8 cellular contexts compared by ENCODE assay signal in genomic region chr9:100428871-100429654, GRCh38. TPM values are rescaled to one million over a fixed set of nuclear protein-coding genes. Genes with fewer than 3 reads are reported as not detected.
DNase-seq lines count a peak whose midpoint lies in the region; ATAC-seq lines count a peak whose summit lies in the region.

No MANE protein-coding gene starts in this region.

- no peak overlapping the region for H3K4me3 Mint-ChIP-seq in dendritic cell treated with granulocyte-macrophage colony-stimulating factor and Interleukin-4, amounts not matched to agents 40 ng/mL and 50 ng/mL, for 4 days
- H3K4me3 Mint-ChIP-seq in activated CD4-positive, alpha-beta T cell treated with anti-CD3 and anti-CD28 coated beads, Interleukin-2, amount 10 ng/mL, durations not matched to agents 24 days and 14 days: no peak overlapping the region

- peaks cover 5% of the 10 kb centered on the region for H3K27me3 Mint-ChIP-seq in dendritic cell treated with granulocyte-macrophage colony-stimulating factor and Interleukin-4, amounts not matched to agents 40 ng/mL and 50 ng/mL, for 4 days
- H3K27me3 Mint-ChIP-seq in activated CD4-positive, alpha-beta T cell treated with anti-CD3 and anti-CD28 coated beads, Interleukin-2, amount 10 ng/mL, durations not matched to agents 24 days and 14 days: peaks cover 8% of the 10 kb centered on the region

- intact Hi-C loops in dendritic cell treated with granulocyte-macrophage colony-stimulating factor and Interleukin-4, amounts not matched to agents 40 ng/mL and 50 ng/mL, for 4 days (cut with micrococcal nuclease): loop anchor here (5.0 kb wide), 1 partner anchor 77 kb away; the partner anchor contains the start of gene TEX10
- intact Hi-C loops in activated CD4-positive, alpha-beta T cell treated with anti-CD3 and anti-CD28 coated beads, Interleukin-2, amount 10 ng/mL, durations not matched to agents 24 days and 14 days (cut with micrococcal nuclease): no loop called here
- intact Hi-C loops in left colon (cut with DNase I, micrococcal nuclease): no loop called here

- no peaks in the 10 kb centered on the region for H3K9me3 Mint-ChIP-seq in dendritic cell treated with granulocyte-macrophage colony-stimulating factor and Interleukin-4, amounts not matched to agents 40 ng/mL and 50 ng/mL, for 4 days
- H3K9me3 Mint-ChIP-seq in activated CD4-positive, alpha-beta T cell treated with anti-CD3 and anti-CD28 coated beads, Interleukin-2, amount 10 ng/mL, durations not matched to agents 24 days and 14 days: no peaks in the 10 kb centered on the region

- ATAC-seq in HG03354 (IDR thresholded peaks at IDR 0.05; ENCODE audit: poor library complexity, severe bottlenecking, unreplicated experiment) (no peak), left colon (no peak)

- peaks cover 41% of the 10 kb centered on the region for H3K4me1 Mint-ChIP-seq in dendritic cell treated with granulocyte-macrophage colony-stimulating factor and Interleukin-4, amounts not matched to agents 40 ng/mL and 50 ng/mL, for 4 days (ENCODE audit: low read depth)
- H3K4me1 Mint-ChIP-seq in activated CD4-positive, alpha-beta T cell treated with anti-CD3 and anti-CD28 coated beads, Interleukin-2, amount 10 ng/mL, durations not matched to agents 24 days and 14 days: peaks cover 36% of the 10 kb centered on the region

- H3K36me3 Mint-ChIP-seq in dendritic cell treated with granulocyte-macrophage colony-stimulating factor and Interleukin-4, amounts not matched to agents 40 ng/mL and 50 ng/mL, for 4 days (ENCODE audit: low read depth): no peaks in the 10 kb centered on the region
- peaks cover 2% of the 10 kb centered on the region for H3K36me3 Mint-ChIP-seq in activated CD4-positive, alpha-beta T cell treated with anti-CD3 and anti-CD28 coated beads, Interleukin-2, amount 10 ng/mL, durations not matched to agents 24 days and 14 days (ENCODE audit: low read depth)

- peak overlapping the region; percentile 52 for H3K27ac Mint-ChIP-seq in dendritic cell treated with granulocyte-macrophage colony-stimulating factor and Interleukin-4, amounts not matched to agents 40 ng/mL and 50 ng/mL, for 4 days
- H3K27ac Mint-ChIP-seq in activated CD4-positive, alpha-beta T cell treated with anti-CD3 and anti-CD28 coated beads, Interleukin-2, amount 10 ng/mL, durations not matched to agents 24 days and 14 days: no peak overlapping the region

- DNase-seq in AG08396 (ENCODE audit: low spot score) (peak; percentile 90), M059J (ENCODE audit: low read depth) (peak; percentile 99), middle frontal gyrus (ENCODE audit: extremely low spot score, low spot score) (peak; percentile 62), NCI-H146 treated with DMSO at 0.1 percent for 48 hours (lab: John Stamatoyannopoulos, UW; ENCODE audit: unreplicated experiment) (no peak), left colon (no peak)
- DNase-seq in activated CD4-positive, alpha-beta T cell treated with anti-CD3 and anti-CD28 coated beads, Interleukin-2, amount 10 ng/mL, durations not matched to agents 24 days and 14 days: no peak

RNA-seq across cellular contexts. Expression of gene MSANTD3, which starts 2.1 kb away (rescaled TPM):
- 83.8 and 114 TPM in 2 replicates for total RNA-seq in M059J (2014; rRNA removed; shearing (Covaris generic))
- 10.0 and 13.9 TPM in 2 replicates for total RNA-seq in activated CD4-positive, alpha-beta T cell treated with anti-CD3 and anti-CD28 coated beads, Interleukin-2, amount 10 ng/mL, durations not matched to agents 24 days and 14 days
- 1 to 10 TPM; 9.2 to 9.8 TPM for total RNA-seq in left colon

RNA-seq across cellular contexts. Expression of gene TMEFF1, which starts 43.9 kb away (rescaled TPM):
- total RNA-seq in M059J (2014; rRNA removed; shearing (Covaris generic)): 0.05 and 4.0 TPM in 2 replicates
- 0.16 TPM in 1 of 2 replicates, not detected in the other for total RNA-seq in activated CD4-positive, alpha-beta T cell treated with anti-CD3 and anti-CD28 coated beads, Interleukin-2, amount 10 ng/mL, durations not matched to agents 24 days and 14 days
- total RNA-seq in left colon: under 1 TPM in 1 of 2 donors, not detected in 1; 0.50 TPM

Comparison
In these comparisons a context has a peak if more than half of its experiments do, and no peak if none do; other contexts are left out.
1. DNase-seq: peak in AG08396 (single experiment), M059J (single experiment) and middle frontal gyrus (single experiment); none in NCI-H146 treated with DMSO at 0.1 percent for 48 hours (single experiment), activated CD4-positive, alpha-beta T cell treated with anti-CD3 and anti-CD28 coated beads, Interleukin-2, amount 10 ng/mL, durations not matched to agents 24 days and 14 days (single experiment) and left colon (0 of 2).